In the genomic region with DNA sequence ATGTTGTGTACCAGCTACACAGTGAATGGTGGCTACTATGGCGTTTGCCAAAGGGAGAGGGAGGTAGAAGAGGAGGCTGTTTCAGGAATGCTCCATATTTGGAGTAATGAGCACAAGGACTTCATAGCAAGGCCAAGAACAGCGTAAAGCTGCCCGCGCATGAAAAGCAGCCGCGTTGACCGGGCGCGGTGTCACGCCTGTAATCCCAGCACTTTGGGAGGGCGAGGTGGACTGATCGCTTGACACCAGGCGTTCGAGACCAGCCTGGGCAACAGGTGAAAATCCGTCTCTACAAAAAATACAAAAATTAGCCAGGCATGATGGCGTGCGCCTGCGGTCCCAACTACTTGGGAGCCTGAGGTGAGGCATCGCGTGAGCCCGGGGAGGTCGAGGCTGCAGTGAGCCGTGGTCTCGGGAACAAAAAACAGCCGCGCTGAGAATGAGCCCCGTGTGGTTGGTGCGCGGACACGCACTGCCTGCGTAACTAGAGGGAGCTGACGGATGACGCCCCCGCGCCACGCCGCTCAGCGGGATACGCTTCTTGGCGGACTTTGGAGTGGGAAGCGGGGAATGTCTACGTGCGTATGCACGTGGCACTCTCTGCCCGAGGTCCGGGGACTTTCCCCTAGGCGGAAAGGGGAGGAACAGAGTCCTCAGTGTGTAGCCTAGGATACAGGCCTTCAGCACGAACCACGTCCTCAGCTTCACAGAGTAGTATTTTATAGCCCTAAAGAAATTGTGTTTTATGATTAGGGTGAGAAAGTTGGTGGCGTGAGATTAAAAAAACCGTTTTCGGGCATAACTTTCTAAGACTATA, we compare ENCODE assay signal across 8 cellular contexts. TPM values are rescaled to one million over a fixed set of nuclear protein-coding genes. Genes with fewer than 3 reads are reported as not detected.
DNase-seq lines count a peak whose midpoint lies in the region; ATAC-seq and TF ChIP-seq lines count a peak whose summit lies in the region.

A gene (minus strand): TSS at position 693 of the 817 bp plus-strand sequence.

- ATAC-seq in HG02840 (IDR thresholded peaks at IDR 0.05; ENCODE audit: low FRiP score, unreplicated experiment) (peak; percentile 85), heart left ventricle (peak; percentile 94 to 97 (median 96))

- H3K9me3 ChIP-seq in adrenal gland (replicated peaks in 1 of 3): no peaks in the 10 kb centered on the region
- no peaks in the 10 kb centered on the region for H3K9me3 ChIP-seq in heart left ventricle

- peak within 1 kb of the TSS; percentile 53 to 82 (median 78) for H3K4me3 ChIP-seq in adrenal gland
- H3K4me3 ChIP-seq in heart left ventricle: peak within 1 kb of the TSS; percentile 72 to 98 (median 88)

- intact Hi-C loops in adrenal gland (cut with DNase I) (no loop called here), heart left ventricle (cut with DNase I) (loop anchor here in 9 of 10 donors (1.0 to 10.0 kb wide), 16 partner anchors 31 to 227 kb away; a partner anchor contains a TSS)

- H3K27me3 Mint-ChIP-seq in type B pancreatic cell: peaks cover 6% of the 10 kb centered on the region

- peak within 1 kb of the TSS; percentile 99 for H3K27ac Mint-ChIP-seq in type B pancreatic cell

- DNase-seq in NCI-H1436 treated with DMSO at 0.1 percent for 48 hours (lab: John Stamatoyannopoulos, UW) (peak; percentile 89), T-helper 1 cell (peak; percentile 82 to 96 (median 83)), adrenal gland (peak; percentile 97 to 99 (median 99)), heart left ventricle (peak; percentile 98 to 99 (median 98)), pons (ENCODE audit: low spot score) (peak; percentile 100), type B pancreatic cell (ENCODE audit: extremely low spot score, unreplicated experiment) (peak; percentile 98)

- H3K4me1 ChIP-seq in adrenal gland (replicated peaks in 1 of 2): peaks cover 6 to 36% of the 10 kb centered on the region in 2 donors
- H3K4me1 ChIP-seq in heart left ventricle: peaks cover 0 to 56% (median 30%) of the 10 kb centered on the region in 12 donors

- H3K4me1 Mint-ChIP-seq in type B pancreatic cell (ENCODE audit: unreplicated experiment): peaks cover 46% of the 10 kb centered on the region

- peak in 1 of 2 donors; percentile 90 for TF ChIP-seq POLR2A in adrenal gland (IDR thresholded peaks at IDR 0.05)
- TF ChIP-seq POLR2A in heart left ventricle (IDR thresholded peaks at IDR 0.05): peak in 1 of 2 donors; percentile 31

- H3K27ac ChIP-seq in adrenal gland: peak within 1 kb of the TSS; percentile 80 to 97 (median 95)
- peak within 1 kb of the TSS; percentile 93 to 100 (median 97) for H3K27ac ChIP-seq in heart left ventricle

- peaks cover 0 to 4% of the 10 kb centered on the region in 2 donors for H3K36me3 ChIP-seq in adrenal gland (replicated peaks in 1 of 2)
- H3K36me3 ChIP-seq in heart left ventricle: peaks cover 0 to 22% (median 16%) of the 10 kb centered on the region in 9 donors

- WGBS in adrenal gland, 4 donors: 0 to 1% (median 0%) methylated on average over 27 to 52 of the region's 52 CpGs
- 0 to 1% (median 0%) methylated on average over 27 to 52 of the region's 52 CpGs for WGBS in heart left ventricle, 4 donors

- H3K27me3 ChIP-seq in adrenal gland: no peaks in the 10 kb centered on the region
- H3K27me3 ChIP-seq in heart left ventricle: no peaks in the 10 kb centered on the region

- peaks cover 12% of the 10 kb centered on the region for H3K36me3 Mint-ChIP-seq in type B pancreatic cell

- no peaks in the 10 kb centered on the region for H3K9me3 Mint-ChIP-seq in type B pancreatic cell

- TF ChIP-seq CTCF in GM12872 (IDR thresholded peaks at IDR 0.05; ENCODE audit: insufficient read depth, low read depth, low read length) (0 out of 3 replicates have a peak, but pooled peaks have one; percentile 10), adrenal gland (IDR thresholded peaks at IDR 0.05) (peak; percentile 9 to 80 (median 62)), heart left ventricle (IDR thresholded peaks at IDR 0.05) (peak in 11 of 12 donors; percentile 12 to 55 (median 32)), type B pancreatic cell (conservative IDR thresholded peaks at IDR 0.05) (peak; percentile 67)

- peak within 1 kb of the TSS; percentile 86 for H3K4me3 Mint-ChIP-seq in type B pancreatic cell

RNA-seq across cellular contexts. Expression of the gene that starts here (rescaled TPM):
- total RNA-seq in adrenal gland (over 10,000 TPM in 4 of 8 donors, 1,000 to 10,000 TPM in 3, 100 to 1,000 TPM in 1; 885 to 23,366 (median 13,049) TPM), heart left ventricle (over 10,000 TPM in 3 of 9 donors, 1,000 to 10,000 TPM in 5, 100 to 1,000 TPM in 1; 462 to 18,741 (median 5,764) TPM), type B pancreatic cell (ENCODE audit: low replicate concordance) (16,039 and 18,328 TPM in 2 replicates)
- polyA plus RNA-seq in adrenal gland (1,000 to 10,000 TPM in 2 of 3 donors, not detected in 1; 1,807 to 2,186 TPM), heart left ventricle (100 to 1,000 TPM; 118 to 429 TPM)

Comparison
In these comparisons a context has a peak if more than half of its experiments do, and no peak if none do; other contexts are left out.
1. Peak in every context shown above with its lines: DNase-seq, ATAC-seq, H3K4me3 ChIP-seq and H3K27ac ChIP-seq.
2. CTCF ChIP-seq: peak in every context shown above with its lines; median percentile 67 in type B pancreatic cell; 62 in adrenal gland; 32 in heart left ventricle; 10 in GM12872.
3. intact Hi-C loops: an anchor here in heart left ventricle (1.0 to 10.0 kb wide); none called in adrenal gland.